Comparison of ENCODE assay signal across 2 cellular contexts in the genomic region with DNA sequence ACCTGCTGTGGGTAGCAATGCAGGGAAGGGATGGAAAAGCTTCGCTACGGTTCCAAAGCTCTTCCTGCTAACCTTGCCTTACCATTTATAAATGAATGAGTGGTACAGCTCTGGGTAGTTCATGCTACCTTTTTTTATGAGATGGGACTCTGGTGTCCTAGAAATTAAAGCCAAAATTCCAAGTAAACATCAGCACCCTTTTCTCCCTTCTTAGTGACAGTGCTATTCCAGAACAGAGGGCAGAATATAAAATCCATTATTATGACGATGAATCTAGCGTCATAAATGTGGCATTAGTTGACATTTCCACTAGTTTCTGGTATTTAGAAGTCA.
TF ChIP-seq lines count a peak whose summit lies in the region.

No MANE protein-coding gene starts in this region.

TF ChIP-seq in SK-N-SH, 30 proteins besides CTCF, POLR2A, EP300 and RAD21 (continued from another document):
- TF ChIP-seq, protein P1, sequence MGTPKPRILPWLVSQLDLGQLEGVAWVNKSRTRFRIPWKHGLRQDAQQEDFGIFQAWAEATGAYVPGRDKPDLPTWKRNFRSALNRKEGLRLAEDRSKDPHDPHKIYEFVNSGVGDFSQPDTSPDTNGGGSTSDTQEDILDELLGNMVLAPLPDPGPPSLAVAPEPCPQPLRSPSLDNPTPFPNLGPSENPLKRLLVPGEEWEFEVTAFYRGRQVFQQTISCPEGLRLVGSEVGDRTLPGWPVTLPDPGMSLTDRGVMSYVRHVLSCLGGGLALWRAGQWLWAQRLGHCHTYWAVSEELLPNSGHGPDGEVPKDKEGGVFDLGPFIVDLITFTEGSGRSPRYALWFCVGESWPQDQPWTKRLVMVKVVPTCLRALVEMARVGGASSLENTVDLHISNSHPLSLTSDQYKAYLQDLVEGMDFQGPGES (IDR thresholded peaks at IDR 0.05; ENCODE audit: low read depth, low read length): no peak
- no peak for TF ChIP-seq TCF12 (IDR thresholded peaks at IDR 0.05)
TF ChIP-seq in SK-N-SH: peak in this region for 0.

TF ChIP-seq in SK-N-SH treated with all-trans-retinoic acid at 6 μM for 48 hours, 23 proteins besides CTCF, POLR2A, EP300 and RAD21 (continued from another document):
- TF ChIP-seq, protein P2, sequence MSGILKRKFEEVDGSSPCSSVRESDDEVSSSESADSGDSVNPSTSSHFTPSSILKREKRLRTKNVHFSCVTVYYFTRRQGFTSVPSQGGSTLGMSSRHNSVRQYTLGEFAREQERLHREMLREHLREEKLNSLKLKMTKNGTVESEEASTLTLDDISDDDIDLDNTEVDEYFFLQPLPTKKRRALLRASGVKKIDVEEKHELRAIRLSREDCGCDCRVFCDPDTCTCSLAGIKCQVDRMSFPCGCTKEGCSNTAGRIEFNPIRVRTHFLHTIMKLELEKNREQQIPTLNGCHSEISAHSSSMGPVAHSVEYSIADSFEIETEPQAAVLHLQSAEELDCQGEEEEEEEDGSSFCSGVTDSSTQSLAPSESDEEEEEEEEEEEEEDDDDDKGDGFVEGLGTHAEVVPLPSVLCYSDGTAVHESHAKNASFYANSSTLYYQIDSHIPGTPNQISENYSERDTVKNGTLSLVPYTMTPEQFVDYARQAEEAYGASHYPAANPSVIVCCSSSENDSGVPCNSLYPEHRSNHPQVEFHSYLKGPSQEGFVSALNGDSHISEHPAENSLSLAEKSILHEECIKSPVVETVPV (CRISPR knock-in tag; IDR thresholded peaks at IDR 0.05): no peak
- no peak for TF ChIP-seq ZFP3 (CRISPR knock-in tag; IDR thresholded peaks at IDR 0.05)
- TF ChIP-seq GLIS3 (CRISPR knock-in tag; IDR thresholded peaks at IDR 0.05): no peak
- TF ChIP-seq ZFP30 (CRISPR knock-in tag; IDR thresholded peaks at IDR 0.05): no peak
- no peak for TF ChIP-seq TCF4 (CRISPR knock-in tag; IDR thresholded peaks at IDR 0.05; ENCODE audit: borderline replicate concordance)
- TF ChIP-seq ARNTL (CRISPR knock-in tag; IDR thresholded peaks at IDR 0.05; ENCODE audit: borderline replicate concordance, low read depth): no peak
- no peak for TF ChIP-seq TOX (CRISPR knock-in tag; IDR thresholded peaks at IDR 0.05; ENCODE audit: borderline replicate concordance)
- TF ChIP-seq, protein P3, sequence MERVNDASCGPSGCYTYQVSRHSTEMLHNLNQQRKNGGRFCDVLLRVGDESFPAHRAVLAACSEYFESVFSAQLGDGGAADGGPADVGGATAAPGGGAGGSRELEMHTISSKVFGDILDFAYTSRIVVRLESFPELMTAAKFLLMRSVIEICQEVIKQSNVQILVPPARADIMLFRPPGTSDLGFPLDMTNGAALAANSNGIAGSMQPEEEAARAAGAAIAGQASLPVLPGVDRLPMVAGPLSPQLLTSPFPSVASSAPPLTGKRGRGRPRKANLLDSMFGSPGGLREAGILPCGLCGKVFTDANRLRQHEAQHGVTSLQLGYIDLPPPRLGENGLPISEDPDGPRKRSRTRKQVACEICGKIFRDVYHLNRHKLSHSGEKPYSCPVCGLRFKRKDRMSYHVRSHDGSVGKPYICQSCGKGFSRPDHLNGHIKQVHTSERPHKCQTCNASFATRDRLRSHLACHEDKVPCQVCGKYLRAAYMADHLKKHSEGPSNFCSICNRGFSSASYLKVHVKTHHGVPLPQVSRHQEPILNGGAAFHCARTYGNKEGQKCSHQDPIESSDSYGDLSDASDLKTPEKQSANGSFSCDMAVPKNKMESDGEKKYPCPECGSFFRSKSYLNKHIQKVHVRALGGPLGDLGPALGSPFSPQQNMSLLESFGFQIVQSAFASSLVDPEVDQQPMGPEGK (CRISPR knock-in tag; IDR thresholded peaks at IDR 0.05; ENCODE audit: borderline replicate concordance): no peak
- no peak for TF ChIP-seq ISL1 (CRISPR knock-in tag; IDR thresholded peaks at IDR 0.05)
